7 cellular contexts compared by ENCODE assay signal in genomic region chr17:28898261-28898955, GRCh38. TPM values are rescaled to one million over a fixed set of nuclear protein-coding genes. Genes with fewer than 3 reads are reported as not detected.
DNase-seq lines count a peak whose midpoint lies in the region; ATAC-seq and TF ChIP-seq lines count a peak whose summit lies in the region.

No MANE protein-coding gene starts in this region.

- peak overlapping the region; percentile 92 for H3K27ac Mint-ChIP-seq in activated CD4-positive, alpha-beta memory T cell treated with anti-CD3 and anti-CD28 coated beads for 36 hours
- H3K27ac Mint-ChIP-seq in stimulated activated naive B cell treated with anti-CD40 and anti-IgM and Interleukin-4, amounts not matched to agents 10 μg/mL and 1 μg/mL and 100 μg/mL, for 72 hours, result peak overlapping the region; percentile 99

- H3K27me3 Mint-ChIP-seq in activated CD4-positive, alpha-beta memory T cell treated with anti-CD3 and anti-CD28 coated beads for 36 hours, result no peaks in the 10 kb centered on the region
- H3K27me3 Mint-ChIP-seq in stimulated activated naive B cell treated with anti-CD40 and anti-IgM and Interleukin-4, amounts not matched to agents 10 μg/mL and 1 μg/mL and 100 μg/mL, for 72 hours, result no peaks in the 10 kb centered on the region

- CTCF ChIA-PET in activated CD4-positive, alpha-beta memory T cell treated with anti-CD3 and anti-CD28 coated beads for 36 hours (lab: Charles Lee), result interaction anchor here (0.6 to 4.3 kb wide), 9 partner anchors 14 to 172 kb away, joined by 3 to 38 read pairs (median 8); partner anchors contain the start of genes FAM222B and TLCD1

- intact Hi-C loops in activated CD4-positive, alpha-beta memory T cell treated with anti-CD3 and anti-CD28 coated beads for 36 hours (cut with micrococcal nuclease), result no loop called here

- ATAC-seq in stimulated activated naive B cell treated with anti-CD40 and anti-IgM and Interleukin-4, amounts not matched to agents 10 μg/mL and 1 μg/mL and 100 μg/mL, for 72 hours (replicated peaks), result no peak
- ATAC-seq in HG02571 (IDR thresholded peaks at IDR 0.05; ENCODE audit: unreplicated experiment) (no peak), HG02870 (IDR thresholded peaks at IDR 0.05; ENCODE audit: unreplicated experiment) (no peak)

- peak overlapping the region; percentile 97 for H3K4me3 Mint-ChIP-seq in activated CD4-positive, alpha-beta memory T cell treated with anti-CD3 and anti-CD28 coated beads for 36 hours
- H3K4me3 Mint-ChIP-seq in stimulated activated naive B cell treated with anti-CD40 and anti-IgM and Interleukin-4, amounts not matched to agents 10 μg/mL and 1 μg/mL and 100 μg/mL, for 72 hours, result peak overlapping the region; percentile 99 to 100

- no peaks in the 10 kb centered on the region for H3K9me3 ChIP-seq in iPS-15b (ENCODE audit: control insufficient read depth, insufficient read depth, low read length)

- POLR2A ChIA-PET in activated CD4-positive, alpha-beta memory T cell treated with anti-CD3 and anti-CD28 coated beads for 36 hours (lab: Charles Lee), result interaction anchor here (0.6 to 2.0 kb wide), 15 partner anchors 12 to 327 kb away, joined by 3 to 7 read pairs (median 3); partner anchors contain the start of genes BLTP2, NEK8, PHF12 and PIGS

- TF ChIP-seq CTCF in HL-60 (IDR thresholded peaks at IDR 0.05; ENCODE audit: insufficient read depth, low read length), result no peak

- H3K4me3 ChIP-seq in HL-60 (replicated peaks; ENCODE audit: insufficient read depth, low read length), result peak overlapping the region; percentile 83; the same call in 1 of the 2 replicates
- peak overlapping the region; percentile 84 for H3K4me3 ChIP-seq in iPS-15b (ENCODE audit: low read depth, low read length)

- no peaks in the 10 kb centered on the region for H3K36me3 ChIP-seq in iPS-15b (ENCODE audit: control insufficient read depth, insufficient read depth, low read length)

- peaks cover 25% of the 10 kb centered on the region for H3K36me3 Mint-ChIP-seq in activated CD4-positive, alpha-beta memory T cell treated with anti-CD3 and anti-CD28 coated beads for 36 hours
- H3K36me3 Mint-ChIP-seq in stimulated activated naive B cell treated with anti-CD40 and anti-IgM and Interleukin-4, amounts not matched to agents 10 μg/mL and 1 μg/mL and 100 μg/mL, for 72 hours, result peaks cover 39 to 41% of the 10 kb centered on the region in 2 donors

- H3K27me3 ChIP-seq in HL-60 (ENCODE audit: insufficient read depth, poor library complexity, severe bottlenecking), result no peaks in the 10 kb centered on the region
- H3K27me3 ChIP-seq in iPS-15b (ENCODE audit: control insufficient read depth, insufficient read depth, low read length), result no peaks in the 10 kb centered on the region

- peaks cover 54% of the 10 kb centered on the region for H3K4me1 Mint-ChIP-seq in activated CD4-positive, alpha-beta memory T cell treated with anti-CD3 and anti-CD28 coated beads for 36 hours (ENCODE audit: low read depth)
- peaks cover 45 to 73% of the 10 kb centered on the region in 2 donors for H3K4me1 Mint-ChIP-seq in stimulated activated naive B cell treated with anti-CD40 and anti-IgM and Interleukin-4, amounts not matched to agents 10 μg/mL and 1 μg/mL and 100 μg/mL, for 72 hours

- H3K9me3 Mint-ChIP-seq in activated CD4-positive, alpha-beta memory T cell treated with anti-CD3 and anti-CD28 coated beads for 36 hours, result no peaks in the 10 kb centered on the region
- H3K9me3 Mint-ChIP-seq in stimulated activated naive B cell treated with anti-CD40 and anti-IgM and Interleukin-4, amounts not matched to agents 10 μg/mL and 1 μg/mL and 100 μg/mL, for 72 hours, result no peaks in the 10 kb centered on the region

- H3K4me1 ChIP-seq in iPS-15b (ENCODE audit: control insufficient read depth, insufficient read depth, low read length), result peaks cover 18% of the 10 kb centered on the region

- H3K27ac ChIP-seq in HL-60 (replicated peaks), result peak overlapping the region; percentile 96

- DNase-seq in HL-60 (ENCODE audit: low read depth in 1 of 2, low spot score in 1 of 2) (no peak), iPS-NIHi7 (ENCODE audit: extremely low spot score) (no peak)
- DNase-seq in activated CD4-positive, alpha-beta memory T cell treated with anti-CD3 and anti-CD28 coated beads for 36 hours, result no peak
- no peak for DNase-seq in stimulated activated naive B cell treated with anti-CD40 and anti-IgM and Interleukin-4, amounts not matched to agents 10 μg/mL and 1 μg/mL and 100 μg/mL, for 72 hours

- no peak overlapping the region for H3K9ac ChIP-seq in iPS-15b (ENCODE audit: low read depth, low read length)

RNA-seq across cellular contexts. Expression of gene FLOT2, which starts 0.9 kb away (rescaled TPM):
- 100 to 1,000 TPM; 110 to 118 TPM for total RNA-seq in activated CD4-positive, alpha-beta memory T cell treated with anti-CD3 and anti-CD28 coated beads for 36 hours

RNA-seq across cellular contexts. Expression of gene DHRS13, which starts 4.5 kb away (rescaled TPM):
- total RNA-seq in activated CD4-positive, alpha-beta memory T cell treated with anti-CD3 and anti-CD28 coated beads for 36 hours, result 10 to 100 TPM; 18.0 to 20.6 TPM

RNA-seq across cellular contexts. Expression of gene ERAL1, which starts 43.6 kb away (rescaled TPM):
- total RNA-seq in activated CD4-positive, alpha-beta memory T cell treated with anti-CD3 and anti-CD28 coated beads for 36 hours, result 10 to 100 TPM; 43.0 to 48.5 TPM

RNA-seq across cellular contexts. Expression of gene PHF12, which starts 52.9 kb away (rescaled TPM):
- total RNA-seq in activated CD4-positive, alpha-beta memory T cell treated with anti-CD3 and anti-CD28 coated beads for 36 hours, result 10 to 100 TPM; 44.0 to 44.8 TPM

RNA-seq across cellular contexts. Expression of gene FAM222B, which starts 55.8 kb away (rescaled TPM):
- 10 to 100 TPM; 18.6 to 21.5 TPM for total RNA-seq in activated CD4-positive, alpha-beta memory T cell treated with anti-CD3 and anti-CD28 coated beads for 36 hours
